Comparison of ENCODE assay signal across 1 cellular context in genomic region chr6:3841066-3841454, GRCh38.
TF ChIP-seq lines count a peak whose summit lies in the region.

No MANE protein-coding gene starts in this region.

TF ChIP-seq in HepG2, 621 proteins besides CTCF, POLR2A, EP300 and RAD21 (continued from another document and continues in another):
- TF ChIP-seq ZKSCAN8 (CRISPR knock-in tag; IDR thresholded peaks at IDR 0.05; ENCODE audit: borderline replicate concordance) (peak; percentile 33; the same call in 1 of the 2 replicates), ZNF782 (CRISPR knock-in tag; IDR thresholded peaks at IDR 0.05; ENCODE audit: borderline replicate concordance) (no peak), TBX3 (IDR thresholded peaks at IDR 0.05; ENCODE audit: borderline replicate concordance) (peak; percentile 22; the same call in 1 of the 2 replicates), ISL2 (CRISPR knock-in tag; IDR thresholded peaks at IDR 0.05) (peak; percentile 88), ZNF354B (CRISPR knock-in tag; IDR thresholded peaks at IDR 0.05) (0 out of 2 replicates have a peak, but pooled peaks have one; percentile 61), AFF4 (CRISPR knock-in tag; IDR thresholded peaks at IDR 0.05) (no peak), HNF4G (IDR thresholded peaks at IDR 0.05; ENCODE audit: borderline replicate concordance, low read depth, low read length) (peak; percentile 88; the same call in 1 of the 2 replicates), HNF4G (CRISPR knock-in tag; IDR thresholded peaks at IDR 0.05; ENCODE audit: borderline replicate concordance, low read depth) (no peak), HHEX (CRISPR knock-in tag; IDR thresholded peaks at IDR 0.05) (peak; percentile 70), SNAPC5 (CRISPR knock-in tag; IDR thresholded peaks at IDR 0.05; ENCODE audit: borderline replicate concordance) (0 out of 2 replicates have a peak, but pooled peaks have one; percentile 63), MLLT10 (CRISPR knock-in tag; IDR thresholded peaks at IDR 0.05) (no peak), ETV5 (CRISPR knock-in tag; IDR thresholded peaks at IDR 0.05; ENCODE audit: borderline replicate concordance) (peak; percentile 64; the same call in 1 of the 2 replicates), ZBTB7A (CRISPR knock-in tag; IDR thresholded peaks at IDR 0.05) (no peak), ZFP41 (CRISPR knock-in tag; IDR thresholded peaks at IDR 0.05; ENCODE audit: borderline replicate concordance) (no peak), FOXP4 (CRISPR knock-in tag; IDR thresholded peaks at IDR 0.05) (peak; percentile 97), ZNF513 (CRISPR knock-in tag; conservative IDR thresholded peaks at IDR 0.05) (no peak), ARID3A (IDR thresholded peaks at IDR 0.05; ENCODE audit: low read depth, low read length) (peak; percentile 50; the same call in 1 of the 2 replicates), NR2F2 (IDR thresholded peaks at IDR 0.05; ENCODE audit: borderline replicate concordance, low read depth) (peak; percentile 71), SOX13 (IDR thresholded peaks at IDR 0.05) (peak; percentile 74), SOX13 (CRISPR knock-in tag; conservative IDR thresholded peaks at IDR 0.05 in 1 of 2, IDR thresholded peaks at IDR 0.05 in 1 of 2) (peak in 1 of 2 experiments; percentile 93; a peak in 2 of 4 replicates), NFE2L1 (CRISPR knock-in tag; IDR thresholded peaks at IDR 0.05; ENCODE audit: borderline replicate concordance) (no peak), KLF6 (CRISPR knock-in tag; IDR thresholded peaks at IDR 0.05) (peak; percentile 71; the same call in 1 of the 2 replicates), ZBTB49 (CRISPR knock-in tag; IDR thresholded peaks at IDR 0.05; ENCODE audit: borderline replicate concordance) (no peak), ZSCAN31 (CRISPR knock-in tag; IDR thresholded peaks at IDR 0.05; ENCODE audit: low read depth) (no peak), ZNF446 (CRISPR knock-in tag; IDR thresholded peaks at IDR 0.05) (no peak), ZNF543 (CRISPR knock-in tag; IDR thresholded peaks at IDR 0.05) (no peak), PCBP2 (optimal IDR thresholded peaks at IDR 0.05; ENCODE audit: low read depth, low read length, poor library complexity, severe bottlenecking) (no peak), ZNF781 (CRISPR knock-in tag; IDR thresholded peaks at IDR 0.05; ENCODE audit: borderline replicate concordance, not compliant biosample characterization) (no peak), ZNF343 (CRISPR knock-in tag; IDR thresholded peaks at IDR 0.05) (no peak), HMG20B (CRISPR knock-in tag; conservative IDR thresholded peaks at IDR 0.05) (peak; percentile 75; the same call in 1 of the 2 replicates), NFKBIZ (CRISPR knock-in tag; IDR thresholded peaks at IDR 0.05) (peak; percentile 82), ZNF292 (CRISPR knock-in tag; IDR thresholded peaks at IDR 0.05; ENCODE audit: borderline replicate concordance, low read depth) (no peak), ZBTB33 (CRISPR knock-in tag; IDR thresholded peaks at IDR 0.05) (peak; percentile 31; the same call in 1 of the 2 replicates), SAP130 (CRISPR knock-in tag; IDR thresholded peaks at IDR 0.05; ENCODE audit: low read depth) (peak; percentile 52; the same call in 1 of the 2 replicates), FOXC1 (CRISPR knock-in tag; IDR thresholded peaks at IDR 0.05; ENCODE audit: borderline replicate concordance) (peak; percentile 26; the same call in 1 of the 2 replicates), ZNF709 (CRISPR knock-in tag; IDR thresholded peaks at IDR 0.05) (no peak), ELF1 (CRISPR knock-in tag; IDR thresholded peaks at IDR 0.05) (peak; percentile 11; the same call in 1 of the 2 replicates), HDAC1 (CRISPR knock-in tag; IDR thresholded peaks at IDR 0.05) (peak; percentile 82; the same call in 1 of the 2 replicates)
- TF ChIP-seq, protein P1, sequence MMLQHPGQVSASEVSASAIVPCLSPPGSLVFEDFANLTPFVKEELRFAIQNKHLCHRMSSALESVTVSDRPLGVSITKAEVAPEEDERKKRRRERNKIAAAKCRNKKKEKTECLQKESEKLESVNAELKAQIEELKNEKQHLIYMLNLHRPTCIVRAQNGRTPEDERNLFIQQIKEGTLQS (CRISPR knock-in tag; IDR thresholded peaks at IDR 0.05): peak; percentile 19; the same call in 1 of the 2 replicates
- TF ChIP-seq, protein P2, sequence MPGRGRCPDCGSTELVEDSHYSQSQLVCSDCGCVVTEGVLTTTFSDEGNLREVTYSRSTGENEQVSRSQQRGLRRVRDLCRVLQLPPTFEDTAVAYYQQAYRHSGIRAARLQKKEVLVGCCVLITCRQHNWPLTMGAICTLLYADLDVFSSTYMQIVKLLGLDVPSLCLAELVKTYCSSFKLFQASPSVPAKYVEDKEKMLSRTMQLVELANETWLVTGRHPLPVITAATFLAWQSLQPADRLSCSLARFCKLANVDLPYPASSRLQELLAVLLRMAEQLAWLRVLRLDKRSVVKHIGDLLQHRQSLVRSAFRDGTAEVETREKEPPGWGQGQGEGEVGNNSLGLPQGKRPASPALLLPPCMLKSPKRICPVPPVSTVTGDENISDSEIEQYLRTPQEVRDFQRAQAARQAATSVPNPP (CRISPR knock-in tag; IDR thresholded peaks at IDR 0.05): 0 out of 2 replicates have a peak, but pooled peaks have one; percentile 21
- TF ChIP-seq, protein P3, sequence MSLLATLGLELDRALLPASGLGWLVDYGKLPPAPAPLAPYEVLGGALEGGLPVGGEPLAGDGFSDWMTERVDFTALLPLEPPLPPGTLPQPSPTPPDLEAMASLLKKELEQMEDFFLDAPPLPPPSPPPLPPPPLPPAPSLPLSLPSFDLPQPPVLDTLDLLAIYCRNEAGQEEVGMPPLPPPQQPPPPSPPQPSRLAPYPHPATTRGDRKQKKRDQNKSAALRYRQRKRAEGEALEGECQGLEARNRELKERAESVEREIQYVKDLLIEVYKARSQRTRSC (CRISPR knock-in tag; IDR thresholded peaks at IDR 0.05; ENCODE audit: low read depth): no peak
- TF ChIP-seq, protein P4, sequence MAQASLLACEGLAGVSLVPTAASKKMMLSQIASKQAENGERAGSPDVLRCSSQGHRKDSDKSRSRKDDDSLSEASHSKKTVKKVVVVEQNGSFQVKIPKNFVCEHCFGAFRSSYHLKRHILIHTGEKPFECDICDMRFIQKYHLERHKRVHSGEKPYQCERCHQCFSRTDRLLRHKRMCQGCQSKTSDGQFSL (CRISPR knock-in tag; IDR thresholded peaks at IDR 0.05): no peak
- TF ChIP-seq, protein P5, sequence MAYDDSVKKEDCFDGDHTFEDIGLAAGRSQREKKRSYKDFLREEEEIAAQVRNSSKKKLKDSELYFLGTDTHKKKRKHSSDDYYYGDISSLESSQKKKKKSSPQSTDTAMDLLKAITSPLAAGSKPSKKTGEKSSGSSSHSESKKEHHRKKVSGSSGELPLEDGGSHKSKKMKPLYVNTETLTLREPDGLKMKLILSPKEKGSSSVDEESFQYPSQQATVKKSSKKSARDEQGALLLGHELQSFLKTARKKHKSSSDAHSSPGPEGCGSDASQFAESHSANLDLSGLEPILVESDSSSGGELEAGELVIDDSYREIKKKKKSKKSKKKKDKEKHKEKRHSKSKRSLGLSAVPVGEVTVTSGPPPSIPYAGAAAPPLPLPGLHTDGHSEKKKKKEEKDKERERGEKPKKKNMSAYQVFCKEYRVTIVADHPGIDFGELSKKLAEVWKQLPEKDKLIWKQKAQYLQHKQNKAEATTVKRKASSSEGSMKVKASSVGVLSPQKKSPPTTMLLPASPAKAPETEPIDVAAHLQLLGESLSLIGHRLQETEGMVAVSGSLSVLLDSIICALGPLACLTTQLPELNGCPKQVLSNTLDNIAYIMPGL (CRISPR knock-in tag; IDR thresholded peaks at IDR 0.05; ENCODE audit: borderline replicate concordance in 1 of 2, low read depth in 1 of 2): peak in 1 of 2 experiments; percentile 8; a peak in 1 of 4 replicates
